9 cellular contexts compared by ENCODE assay signal in genomic region chr17:77388384-77389306, GRCh38.
DNase-seq lines count a peak whose midpoint lies in the region; TF ChIP-seq lines count a peak whose summit lies in the region.
"Had no signal": no experiment of that assay in that cellular context is flagged by ENCODE, and none has a peak within 500 bp of the region (broad histone marks: within the 10 kb centered on the region; RNA-seq: fewer than 3 reads in every experiment).

No MANE protein-coding gene starts in this region.

- POLR2A ChIA-PET in AG04450 (lab: Yijun Ruan, JAX): interaction anchor here (0.7 to 1.2 kb wide), 6 partner anchors 12 to 35 kb away, joined by 3 to 7 read pairs (median 4); no protein-coding TSS in a partner anchor

- no peak overlapping the region for H4K8ac ChIP-seq in neuronal stem cell (ENCODE audit: low read depth, low read length)

- peak overlapping the region; percentile 71 to 93 (median 80) for H3K27ac Mint-ChIP-seq in IgD-negative memory B cell

- H2BK12ac ChIP-seq in neuronal stem cell (ENCODE audit: low read length): no peak overlapping the region

- H3K4me3 ChIP-seq in AG04450 (ENCODE audit: low read depth, low read length): no peak overlapping the region; the same call in 1 of the 2 replicates
- H3K4me3 ChIP-seq in ectodermal cell (ENCODE audit: insufficient read depth, low read depth, low read length): no peak overlapping the region
- H3K4me3 ChIP-seq in neuronal stem cell (ENCODE audit: low read length in 2 of 2): no peak overlapping the region

- WGBS in ectodermal cell, 2 experiments: 61 to 67% methylated on average over 29 of the region's 29 CpGs
- WGBS in neuronal stem cell (ENCODE audit: extremely low coverage in 2 of 2, insufficient read length in 2 of 2, insufficient replicate concordance in 1 of 2), 2 donors: no CpG with 5 or more reads among the region's 29 CpGs

- H3K36me3 ChIP-seq in ectodermal cell (ENCODE audit: control insufficient read depth, insufficient read depth, low read length) (no peaks in the 10 kb centered on the region), neuronal stem cell (replicated peaks in 1 of 2; ENCODE audit: control insufficient read depth in 2 of 2, insufficient read depth in 2 of 2, low read length in 2 of 2) (peaks cover 3 to 4% of the 10 kb centered on the region in 2 donors)

- H3K9me3 Mint-ChIP-seq in IgD-negative memory B cell: no peaks in the 10 kb centered on the region

- H2BK15ac ChIP-seq in neuronal stem cell (ENCODE audit: low read length): no peak overlapping the region

- DNase-seq in AG04450 (ENCODE audit: low read depth, low spot score) (no peak), neuronal stem cell (ENCODE audit: low spot score) (no peak), SIG-M5 (lab: John Stamatoyannopoulos, UW) (no peak), CD1c-positive myeloid dendritic cell (ENCODE audit: extremely low spot score) (no peak), superior temporal gyrus (ENCODE audit: extremely low spot score) (no peak), foreskin melanocyte (no peak)
- DNase-seq: NCI-H2029 had no signal

- H3K4me1 ChIP-seq in ectodermal cell (ENCODE audit: control insufficient read depth, insufficient read depth, low read length) (peaks cover 82% of the 10 kb centered on the region), neuronal stem cell (ENCODE audit: control insufficient read depth in 2 of 2, insufficient read depth in 1 of 2, low read depth in 1 of 2, low read length in 2 of 2) (peaks cover 75 to 76% of the 10 kb centered on the region in 2 donors)

- H3K14ac ChIP-seq in neuronal stem cell (ENCODE audit: low read length): peak overlapping the region; percentile 27

- no peak overlapping the region for H2BK120ac ChIP-seq in neuronal stem cell (ENCODE audit: low read depth, low read length)

- no peak overlapping the region for H2AFZ ChIP-seq in neuronal stem cell (ENCODE audit: low read length)

- H3K27ac ChIP-seq in AG04450 (ENCODE audit: low read depth, low read length) (peak overlapping the region; percentile 78), ectodermal cell (ENCODE audit: insufficient read depth, low read depth, low read length, poor library complexity, severe bottlenecking) (peak overlapping the region; percentile 19), neuronal stem cell (replicated peaks; ENCODE audit: low read length) (peak overlapping the region; percentile 47)

- peaks cover 25% of the 10 kb centered on the region for H3K79me1 ChIP-seq in neuronal stem cell (ENCODE audit: low read depth, low read length)

- peak overlapping the region; percentile 88 for H3K18ac ChIP-seq in neuronal stem cell (ENCODE audit: low read length)

- H3K4me1 Mint-ChIP-seq in IgD-negative memory B cell: peaks cover 13 to 20% (median 20%) of the 10 kb centered on the region in 3 donors

- H3K36me3 Mint-ChIP-seq in IgD-negative memory B cell: no peaks in the 10 kb centered on the region

- H3K9me3 ChIP-seq in AG04450 (ENCODE audit: control insufficient read depth, insufficient read depth, low read length) (no peaks in the 10 kb centered on the region; the same call in 1 of the 2 replicates), ectodermal cell (ENCODE audit: control insufficient read depth, low read length) (no peaks in the 10 kb centered on the region), neuronal stem cell (replicated peaks in 1 of 2; ENCODE audit: control insufficient read depth in 2 of 2, insufficient read depth in 1 of 2, low read depth in 1 of 2, low read length in 2 of 2) (no peaks in the 10 kb centered on the region)

- CTCF ChIA-PET in AG04450 (lab: Charles Lee): interaction anchor here (1.4 kb wide), 1 partner anchor 41 kb away, joined by 3 read pairs; no protein-coding TSS in a partner anchor

- peak overlapping the region; percentile 23 for H3K4me2 ChIP-seq in neuronal stem cell (ENCODE audit: insufficient read depth, low read length, poor library complexity, severe bottlenecking)

- H3K23ac ChIP-seq in neuronal stem cell (ENCODE audit: low read depth, low read length, poor library complexity): peak overlapping the region; percentile 1

- no peaks in the 10 kb centered on the region for H3K27me3 Mint-ChIP-seq in IgD-negative memory B cell

- peak overlapping the region; percentile 69 for H2BK5ac ChIP-seq in neuronal stem cell (ENCODE audit: low read length)

- peak overlapping the region; percentile 97 for H2AK5ac ChIP-seq in neuronal stem cell (ENCODE audit: low read depth, low read length)

- H3K9ac ChIP-seq in neuronal stem cell (ENCODE audit: low read depth, low read length, poor library complexity): peak overlapping the region; percentile 65

- H3K4ac ChIP-seq in neuronal stem cell (ENCODE audit: low read length): no peak overlapping the region

- H4K91ac ChIP-seq in neuronal stem cell (ENCODE audit: low read depth, low read length, poor library complexity): peak overlapping the region; percentile 9

- no peak for TF ChIP-seq CTCF in AG04450 (IDR thresholded peaks at IDR 0.05; ENCODE audit: low read depth, low read length)

- H3K27me3 ChIP-seq in AG04450 (ENCODE audit: control insufficient read depth, insufficient read depth, low read length) (no peaks in the 10 kb centered on the region), ectodermal cell (ENCODE audit: control insufficient read depth, insufficient read depth, low read length, poor library complexity, severe bottlenecking) (no peaks in the 10 kb centered on the region), neuronal stem cell (ENCODE audit: control insufficient read depth in 3 of 3, insufficient read depth in 3 of 3, low read depth in 1 of 3, low read length in 3 of 3) (no peaks in the 10 kb centered on the region)

- H3K4me3 Mint-ChIP-seq in IgD-negative memory B cell: peak overlapping the region; percentile 67 to 93 (median 76)

Comparison
In these comparisons a context has a peak if more than half of its experiments do, and no peak if none do; other contexts are left out.
1. H3K27ac ChIP-seq: peak in every context shown above with its lines; median percentile 78 in AG04450; 47 in neuronal stem cell; 19 in ectodermal cell.